ENCODE assay signal across 9 cellular contexts in genomic region chr2:73907840-73908452, GRCh38. TPM values are rescaled to one million over a fixed set of nuclear protein-coding genes. Genes with fewer than 3 reads are reported as not detected.
DNase-seq lines count a peak whose midpoint lies in the region; ATAC-seq and TF ChIP-seq lines count a peak whose summit lies in the region.
"Had no signal": no experiment of that assay in that cellular context is flagged by ENCODE, and none has a peak within 500 bp of the region (broad histone marks: within the 10 kb centered on the region; RNA-seq: fewer than 3 reads in every experiment).

No MANE protein-coding gene starts in this region.

- no peaks in the 10 kb centered on the region for H3K79me2 ChIP-seq in parathyroid adenoma

- H3K4me1 Mint-ChIP-seq in activated B cell treated with CpG ODN at 0.5 μM for 24 hours: peaks cover 2% of the 10 kb centered on the region
- peaks cover 0 to 3% of the 10 kb centered on the region in 2 donors for H3K4me1 Mint-ChIP-seq in effector memory CD8-positive, alpha-beta T cell (ENCODE audit: low read depth in 2 of 2)

- H3K27me3 Mint-ChIP-seq in activated B cell treated with CpG ODN at 0.5 μM for 24 hours: no peaks in the 10 kb centered on the region
- peaks cover 0 to 3% of the 10 kb centered on the region in 2 donors for H3K27me3 Mint-ChIP-seq in effector memory CD8-positive, alpha-beta T cell

- no peak overlapping the region for H3K4me2 ChIP-seq in parathyroid adenoma (ENCODE audit: low read length)

- intact Hi-C loops in activated B cell treated with CpG ODN at 0.5 μM for 24 hours (cut with micrococcal nuclease): loop anchor here (1.0 to 5.0 kb wide), 7 partner anchors 18 to 426 kb away; partner anchors contain the start of genes BOLA3, DGUOK and TET3

- DNase-seq in A172 (ENCODE audit: low spot score) (peak; percentile 62), NCI-H1417 (lab: John Stamatoyannopoulos, UW) (peak; percentile 79 to 97 (median 82)), activated B cell treated with CpG ODN at 0.5 μM for 24 hours (peak; percentile 23), AG08395 (ENCODE audit: low spot score) (no peak), DMS114 treated with DMSO at 0.1 percent for 48 hours (lab: John Stamatoyannopoulos, UW; ENCODE audit: unreplicated experiment) (no peak)
- peak; percentile 25 to 40 (median 29) for DNase-seq in effector memory CD8-positive, alpha-beta T cell

- TF ChIP-seq CTCF in activated B cell treated with CpG ODN at 0.5 μM for 24 hours (IDR thresholded peaks at IDR 0.05) (no peak), parathyroid adenoma (IDR thresholded peaks at IDR 0.05) (peak; percentile 15)

- H3K27ac Mint-ChIP-seq in activated B cell treated with CpG ODN at 0.5 μM for 24 hours: no peak overlapping the region
- peak overlapping the region in 1 of 2 donors; percentile 46 for H3K27ac Mint-ChIP-seq in effector memory CD8-positive, alpha-beta T cell

- no peak overlapping the region for H3K4me3 ChIP-seq in parathyroid adenoma (ENCODE audit: low read depth, low read length)
- H3K4me3 ChIP-seq: thoracic aorta had no signal

- no peaks in the 10 kb centered on the region for H3K27me3 ChIP-seq in parathyroid adenoma (ENCODE audit: control insufficient read depth, insufficient read depth, low read length)

- peak overlapping the region; percentile 9 for H2AFZ ChIP-seq in parathyroid adenoma

- no peak overlapping the region for H3K27ac ChIP-seq in parathyroid adenoma
- H3K27ac ChIP-seq: thoracic aorta had no signal

- no peaks in the 10 kb centered on the region for H3K36me3 ChIP-seq in parathyroid adenoma (ENCODE audit: control insufficient read depth, insufficient read depth, low read length)

- no peaks in the 10 kb centered on the region for H3K36me3 Mint-ChIP-seq in activated B cell treated with CpG ODN at 0.5 μM for 24 hours (ENCODE audit: low read depth)
- no peaks in the 10 kb centered on the region for H3K36me3 Mint-ChIP-seq in effector memory CD8-positive, alpha-beta T cell (ENCODE audit: insufficient read depth)

- no peak overlapping the region for H3K9ac ChIP-seq in parathyroid adenoma

- POLR2A ChIA-PET in activated B cell treated with CpG ODN at 0.5 μM for 24 hours (lab: Charles Lee): interaction anchor here (0.6 to 1.1 kb wide), 3 partner anchors 125 to 291 kb away, joined by 3 to 4 read pairs (median 3); partner anchors contain the start of gene MTHFD2

- no peak overlapping the region for H3K4me3 Mint-ChIP-seq in activated B cell treated with CpG ODN at 0.5 μM for 24 hours
- H3K4me3 Mint-ChIP-seq in effector memory CD8-positive, alpha-beta T cell: no peak overlapping the region

- CTCF ChIA-PET in activated B cell treated with CpG ODN at 0.5 μM for 24 hours (lab: Charles Lee): interaction anchor here (0.6 to 2.8 kb wide), 18 partner anchors 15 to 427 kb away, joined by 3 to 23 read pairs (median 5); no protein-coding TSS in a partner anchor

- H3K9me3 Mint-ChIP-seq in activated B cell treated with CpG ODN at 0.5 μM for 24 hours: no peaks in the 10 kb centered on the region
- no peaks in the 10 kb centered on the region for H3K9me3 Mint-ChIP-seq in effector memory CD8-positive, alpha-beta T cell

- ATAC-seq in GM18867 (IDR thresholded peaks at IDR 0.05; ENCODE audit: unreplicated experiment): peak; percentile 58
- ATAC-seq in activated B cell treated with CpG ODN at 0.5 μM for 24 hours (ENCODE audit: low read depth): peak; percentile 93
- peak; percentile 87 for ATAC-seq in effector memory CD8-positive, alpha-beta T cell (replicated peaks)

- no peaks in the 10 kb centered on the region for H3K9me3 ChIP-seq in parathyroid adenoma (ENCODE audit: control insufficient read depth, low read length)
- H3K9me3 ChIP-seq: thoracic aorta had no signal

- H3K4me1 ChIP-seq in parathyroid adenoma: no peaks in the 10 kb centered on the region

RNA-seq across cellular contexts. Expression of gene ACTG2, which starts 15.1 kb away (rescaled TPM):
- not detected in 2 replicates for total RNA-seq in A172 (2014; rRNA removed; shearing (Covaris generic))
- total RNA-seq in activated B cell treated with CpG ODN at 0.5 μM for 24 hours: not detected in 2 replicates

RNA-seq across cellular contexts. Expression of gene DGUOK, which starts 18.7 kb away (rescaled TPM):
- total RNA-seq in A172 (2014; rRNA removed; shearing (Covaris generic)): 111 and 127 TPM in 2 replicates
- total RNA-seq in activated B cell treated with CpG ODN at 0.5 μM for 24 hours: 70.1 and 77.4 TPM in 2 replicates

Comparison
In these comparisons a context has a peak if more than half of its experiments do, and no peak if none do; other contexts are left out.
1. DNase-seq: peak in A172 (single experiment), NCI-H1417 (3 of 3), activated B cell treated with CpG ODN at 0.5 μM for 24 hours (single experiment) and effector memory CD8-positive, alpha-beta T cell (3 of 3); none in AG08395 (single experiment) and DMS114 treated with DMSO at 0.1 percent for 48 hours (single experiment).
2. Peak in every context shown above with its lines, with median percentiles within 50 percentile points of each other: ATAC-seq.